In the genomic region with DNA sequence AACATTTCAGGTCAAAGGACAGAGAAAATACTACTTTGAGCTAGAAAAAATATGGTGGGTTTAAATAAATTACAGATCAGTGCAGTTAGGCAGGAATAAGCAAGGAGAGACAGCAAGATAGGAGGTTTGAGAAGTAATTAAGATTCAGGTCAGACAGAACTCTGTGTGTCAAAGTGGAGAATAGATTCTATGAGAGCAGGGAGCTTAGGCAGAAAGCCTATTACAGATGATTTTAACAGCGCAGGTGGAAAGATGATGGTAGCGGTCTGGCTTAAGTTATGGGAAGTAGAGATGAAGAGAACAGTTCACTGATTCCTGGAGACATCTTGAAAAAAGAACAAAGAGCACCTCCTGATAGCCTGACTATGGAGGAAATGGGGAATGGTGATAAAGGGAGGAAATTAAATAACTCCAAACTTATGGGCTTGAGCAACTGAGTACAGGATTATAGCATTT, we compare ENCODE assay signal across 17 cellular contexts.
A peak's percentile ranks its signal among the peaks of the same experiment; 100 is the strongest.
DNase-seq lines count a peak whose midpoint lies in the region; ATAC-seq, FAIRE-seq and TF ChIP-seq lines count a peak whose summit lies in the region.
"Had no signal": no experiment of that assay in that cellular context is flagged by ENCODE, and none has a peak within 500 bp of the region (broad histone marks: within the 10 kb centered on the region; RNA-seq: fewer than 3 reads in every experiment).

No MANE protein-coding gene starts in this region.

- BruUV-seq in PC-3 (replicated peaks; lab: Mats Ljungman, UMichigan) (TSS peak; percentile 90), endothelial cell of umbilical vein (replicated peaks; lab: Mats Ljungman, UMichigan) (TSS peak; percentile 95)

- no peak for TF ChIP-seq POLR2A in endothelial cell of umbilical vein (IDR thresholded peaks at IDR 0.05; ENCODE audit: low read depth, low read length)
- no peak for TF ChIP-seq POLR2A in suprapubic skin (IDR thresholded peaks at IDR 0.05)

- H3K9ac ChIP-seq in PC-3 (ENCODE audit: low read length), result peak overlapping the region; percentile 64
- H3K9ac ChIP-seq in endothelial cell of umbilical vein (replicated peaks; ENCODE audit: extremely low read depth, insufficient read depth, low read length), result peak overlapping the region; percentile 47
- H3K9ac ChIP-seq: SK-N-SH had no signal

- no peak for FAIRE-seq in endothelial cell of umbilical vein (lab: Jason Lieb, UNC)
- FAIRE-seq: RCC 7860 had no signal

- H3K4me3 ChIP-seq in PC-3 (ENCODE audit: low read length), result no peak overlapping the region
- no peak overlapping the region for H3K4me3 ChIP-seq in endothelial cell of umbilical vein (replicated peaks in 1 of 3; ENCODE audit: insufficient read depth in 1 of 3, low read depth in 1 of 3, low read length in 3 of 3)
- no peak overlapping the region for H3K4me3 ChIP-seq in suprapubic skin
- no peak overlapping the region for H3K4me3 ChIP-seq in right cardiac atrium (ENCODE audit: low read length)

- TF ChIP-seq EP300 in suprapubic skin (IDR thresholded peaks at IDR 0.05), result no peak

- DNase-seq in KG1 (lab: John Stamatoyannopoulos, UW), result peak; percentile 74
- DNase-seq in PC-3, result no peak
- no peak for DNase-seq in endothelial cell of umbilical vein (ENCODE audit: low read depth, low spot score)
- DNase-seq in suprapubic skin (ENCODE audit: low spot score in 2 of 2), result no peak
- DNase-seq in NCI-H1105 treated with DMSO at 0.1 percent for 48 hours (lab: John Stamatoyannopoulos, UW), result no peak
- no peak for DNase-seq in right cardiac atrium
- no peak for DNase-seq in foreskin melanocyte
- DNase-seq: Caco-2, EL, H9, NCI-H1436, NCI-H2081, NCI-H510A, NCI-H774, SHP77, SK-N-SH had no signal

- H3K4me2 ChIP-seq in PC-3 (ENCODE audit: low read length), result peak overlapping the region; percentile 65
- peak overlapping the region; percentile 66 for H3K4me2 ChIP-seq in endothelial cell of umbilical vein (ENCODE audit: insufficient read depth, low read length)
- H3K4me2 ChIP-seq: SK-N-SH had no signal

- H3K36me3 ChIP-seq in PC-3 (ENCODE audit: low read depth, low read length), result no peaks in the 10 kb centered on the region
- no peaks in the 10 kb centered on the region for H3K36me3 ChIP-seq in endothelial cell of umbilical vein (ENCODE audit: control insufficient read depth in 2 of 2, extremely low read depth in 1 of 2, insufficient read depth in 2 of 2, low read length in 2 of 2)
- no peaks in the 10 kb centered on the region for H3K36me3 ChIP-seq in suprapubic skin

- no peaks in the 10 kb centered on the region for H4K20me1 ChIP-seq in PC-3 (ENCODE audit: low read length)
- no peaks in the 10 kb centered on the region for H4K20me1 ChIP-seq in endothelial cell of umbilical vein (replicated peaks; ENCODE audit: control insufficient read depth, extremely low read depth, insufficient read depth, low read length)

- no peaks in the 10 kb centered on the region for H3K9me1 ChIP-seq in endothelial cell of umbilical vein (replicated peaks; ENCODE audit: control insufficient read depth, extremely low read depth, insufficient read depth, low read length)

- H3K79me2 ChIP-seq in PC-3 (ENCODE audit: low read length) (no peaks in the 10 kb centered on the region), endothelial cell of umbilical vein (ENCODE audit: control insufficient read depth, insufficient read depth, low read length) (no peaks in the 10 kb centered on the region)

- no peaks in the 10 kb centered on the region; the same call in 1 of the 2 replicates for H3K9me2 ChIP-seq in PC-3 (replicated peaks; ENCODE audit: low read length)
- H3K9me2 ChIP-seq: SK-N-SH had no signal

- 63% methylated on average over 2 of the region's 2 CpGs for WGBS in suprapubic skin
- WGBS in right cardiac atrium, result 90% methylated on average over 2 of the region's 2 CpGs

- H3K4me1 ChIP-seq in PC-3 (ENCODE audit: insufficient read depth, low read length), result peaks cover 21% of the 10 kb centered on the region
- peaks cover 24% of the 10 kb centered on the region for H3K4me1 ChIP-seq in endothelial cell of umbilical vein (ENCODE audit: control insufficient read depth, extremely low read depth, insufficient read depth, low read length)
- peaks cover 13% of the 10 kb centered on the region for H3K4me1 ChIP-seq in suprapubic skin
- no peaks in the 10 kb centered on the region for H3K4me1 ChIP-seq in right cardiac atrium (ENCODE audit: control insufficient read depth, insufficient read depth, low read length)
- H3K4me1 ChIP-seq: Caco-2 had no signal

- H3K27ac ChIP-seq in PC-3 (ENCODE audit: low read length) (peak overlapping the region; percentile 93), endothelial cell of umbilical vein (ENCODE audit: insufficient read depth, low read depth, low read length) (peak overlapping the region; percentile 80), suprapubic skin (peak overlapping the region; percentile 51), right cardiac atrium (ENCODE audit: low read length) (no peak overlapping the region)

- dilution Hi-C loops in endothelial cell of umbilical vein (cut with MboI; ENCODE audit: extremely low pct_ligation_motif_present, low sequenced_read_pairs), result no loop called here

- H3K27me3 ChIP-seq in PC-3 (ENCODE audit: low read length) (no peaks in the 10 kb centered on the region), endothelial cell of umbilical vein (ENCODE audit: control insufficient read depth in 2 of 2, insufficient read depth in 2 of 2, low read length in 2 of 2) (no peaks in the 10 kb centered on the region), suprapubic skin (no peaks in the 10 kb centered on the region), right cardiac atrium (ENCODE audit: control insufficient read depth, insufficient read depth) (no peaks in the 10 kb centered on the region)

- intact Hi-C loops in PC-3 (cut with micrococcal nuclease), result no loop called here
- intact Hi-C loops in endothelial cell of umbilical vein (cut with micrococcal nuclease), result no loop called here
- intact Hi-C loops in right cardiac atrium (cut with DNase I), result no loop called here

- H3F3A ChIP-seq in PC-3 (ENCODE audit: low read length, unreplicated experiment), result no peaks in the 10 kb centered on the region

- CTCF ChIA-PET in PC-3 (lab: Charles Lee), result no interaction called here
- CTCF ChIA-PET in endothelial cell of umbilical vein (lab: Charles Lee), result interaction anchor here (1.0 to 2.1 kb wide), 13 partner anchors 9 to 224 kb away, joined by 3 to 34 read pairs (median 4); a partner anchor contains a TSS

- TF ChIP-seq CTCF in PC-3 (conservative IDR thresholded peaks at IDR 0.05; ENCODE audit: low read depth, low read length) (no peak), endothelial cell of umbilical vein (IDR thresholded peaks at IDR 0.05; ENCODE audit: extremely low read depth in 1 of 2, insufficient read depth in 1 of 2, low read depth in 1 of 2, low read length in 2 of 2) (no peak), suprapubic skin (IDR thresholded peaks at IDR 0.05) (no peak)

- POLR2A ChIA-PET in PC-3 (lab: Charles Lee; ENCODE audit: unreplicated experiment) (interaction anchor here (0.6 to 1.0 kb wide), 2 partner anchors 143 to 216 kb away, joined by 3 read pairs; no protein-coding TSS in a partner anchor), endothelial cell of umbilical vein (lab: Charles Lee) (no interaction called here)

- H3K9me3 ChIP-seq in PC-3 (ENCODE audit: low read length) (no peaks in the 10 kb centered on the region; the same call in 1 of the 2 replicates), endothelial cell of umbilical vein (replicated peaks; ENCODE audit: control insufficient read depth, insufficient read depth, low read length) (no peaks in the 10 kb centered on the region), suprapubic skin (peaks cover 6% of the 10 kb centered on the region), right cardiac atrium (ENCODE audit: control insufficient read depth, low read length) (no peaks in the 10 kb centered on the region)
- H3K9me3 ChIP-seq: Caco-2, SK-N-SH had no signal

- peak overlapping the region; percentile 16; the same call in 1 of the 2 replicates for H2AFZ ChIP-seq in PC-3 (ENCODE audit: low read length)
- H2AFZ ChIP-seq in endothelial cell of umbilical vein (ENCODE audit: low read depth, low read length), result peak overlapping the region; percentile 40

- no peak for ATAC-seq in PC-3
- ATAC-seq in right cardiac atrium, result no peak

TF ChIP-seq in endothelial cell of umbilical vein, 7 proteins besides CTCF, POLR2A, EP300 and RAD21:
- TF ChIP-seq, protein P1, sequence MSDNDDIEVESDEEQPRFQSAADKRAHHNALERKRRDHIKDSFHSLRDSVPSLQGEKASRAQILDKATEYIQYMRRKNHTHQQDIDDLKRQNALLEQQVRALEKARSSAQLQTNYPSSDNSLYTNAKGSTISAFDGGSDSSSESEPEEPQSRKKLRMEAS (IDR thresholded peaks at IDR 0.05; ENCODE audit: insufficient read depth, insufficient read length), result no peak
- TF ChIP-seq JUN (IDR thresholded peaks at IDR 0.05; ENCODE audit: borderline replicate concordance, insufficient read depth, insufficient read length, low read depth) (no peak), POLR2AphosphoS5 (IDR thresholded peaks at IDR 0.05; ENCODE audit: insufficient read depth, low read depth, low read length) (no peak), FOS (IDR thresholded peaks at IDR 0.05; ENCODE audit: borderline replicate concordance, insufficient read depth, low read length) (no peak), EZH2 (IDR thresholded peaks at IDR 0.05; ENCODE audit: borderline replicate concordance, low read depth, low read length, severe bottlenecking) (no peak), GATA2 (IDR thresholded peaks at IDR 0.05; ENCODE audit: insufficient read depth, insufficient read length, low read depth, low read length) (no peak), MYC (IDR thresholded peaks at IDR 0.05; ENCODE audit: low read depth, low read length) (no peak)
